ENCODE assay signal across 22 cellular contexts in genomic region chr10:93915603-93916002, GRCh38. TPM values are rescaled to one million over a fixed set of nuclear protein-coding genes. Genes with fewer than 3 reads are reported as not detected.
DNase-seq lines count a peak whose midpoint lies in the region; ATAC-seq, FAIRE-seq and TF ChIP-seq lines count a peak whose summit lies in the region.
"Had no signal": no experiment of that assay in that cellular context is flagged by ENCODE, and none has a peak within 500 bp of the region (broad histone marks: within the 10 kb centered on the region; RNA-seq: fewer than 3 reads in every experiment).

No MANE protein-coding gene starts in this region.

- TF ChIP-seq EP300 in upper lobe of left lung (IDR thresholded peaks at IDR 0.05) = no peak

- peak; percentile 48 for FAIRE-seq in H54 (lab: Jason Lieb, UNC)
- FAIRE-seq: G401.6, TTC549 had no signal

- no peak overlapping the region for H3K27ac ChIP-seq in upper lobe of left lung
- H3K27ac ChIP-seq: brain microvascular endothelial cell, RWPE1, sigmoid colon, suprapubic skin had no signal

- H3K9me3 ChIP-seq in iPS-15b (ENCODE audit: control insufficient read depth, insufficient read depth, low read length) (no peaks in the 10 kb centered on the region), upper lobe of left lung (no peaks in the 10 kb centered on the region)
- H3K9me3 ChIP-seq: sigmoid colon, suprapubic skin had no signal

- ATAC-seq in upper lobe of left lung (ENCODE audit: low FRiP score in 2 of 2) (peak; percentile 47 to 70), HG03175 (IDR thresholded peaks at IDR 0.05; ENCODE audit: unreplicated experiment) (no peak)
- ATAC-seq: activated CD4-positive, CD25-positive, alpha-beta regulatory T cell treated with anti-CD3 and anti-CD28 coated beads, Interleukin-2, amount 50 U/mL, for 24 hours; stimulated activated naive B cell treated with anti-CD40 and anti-IgM and Interleukin-4, amounts not matched to agents 10 μg/mL and 1 μg/mL and 100 μg/mL, for 72 hours had no signal

- H3K4me1 ChIP-seq in iPS-15b (ENCODE audit: control insufficient read depth, insufficient read depth, low read length) (peaks cover 4% of the 10 kb centered on the region), upper lobe of left lung (no peaks in the 10 kb centered on the region)
- H3K4me1 ChIP-seq: suprapubic skin had no signal

- no peak overlapping the region for H3K9ac ChIP-seq in iPS-15b (ENCODE audit: low read depth, low read length)

- DNase-seq in H54 (ENCODE audit: insufficient read length, low spot score) (no peak), NCI-H510A (lab: John Stamatoyannopoulos, UW) (peak; percentile 63), upper lobe of left lung (no peak), putamen (ENCODE audit: low spot score) (no peak), T1000 (lab: John Stamatoyannopoulos, UW) (no peak)
- DNase-seq: activated CD4-positive, alpha-beta T cell treated with anti-CD3 and anti-CD28 coated beads, Interleukin-2, amount 50 U/mL, for 48 hours; activated CD8-positive, alpha-beta memory T cell treated with anti-CD3 and anti-CD28 coated beads, Interleukin-2, amount 50 U/mL, for 4 hours; activated naive CD4-positive, alpha-beta T cell treated with anti-CD3 and anti-CD28 coated beads, Interleukin-2, amount 10 ng/mL, durations not matched to agents 7 days and 5 days; brain microvascular endothelial cell; CD4-positive, alpha-beta memory T cell; kidney glomerular epithelial cell; NCI-H1436 treated with DMSO at 0.1 percent for 48 hours; sigmoid colon; stimulated activated naive B cell treated with anti-CD40 and anti-IgM and Interleukin-4, amounts not matched to agents 10 μg/mL and 1 μg/mL and 100 μg/mL, for 72 hours; T-helper 1 cell had no signal

- no peak for TF ChIP-seq CTCF in upper lobe of left lung (IDR thresholded peaks at IDR 0.05)

- no peaks in the 10 kb centered on the region for H3K36me3 ChIP-seq in iPS-15b (ENCODE audit: control insufficient read depth, insufficient read depth, low read length)
- no peaks in the 10 kb centered on the region for H3K36me3 ChIP-seq in upper lobe of left lung
- H3K36me3 ChIP-seq: brain microvascular endothelial cell, sigmoid colon, suprapubic skin had no signal

- H3K27me3 ChIP-seq in iPS-15b (ENCODE audit: control insufficient read depth, insufficient read depth, low read length) (no peaks in the 10 kb centered on the region), upper lobe of left lung (no peaks in the 10 kb centered on the region)
- H3K27me3 ChIP-seq: brain microvascular endothelial cell, sigmoid colon, suprapubic skin had no signal

- TF ChIP-seq POLR2A in H54 (IDR thresholded peaks at IDR 0.05; ENCODE audit: low read depth, low read length) = no peak
- no peak for TF ChIP-seq POLR2A in upper lobe of left lung (IDR thresholded peaks at IDR 0.05)

- 60 to 80% methylated on average over 6 of the region's 6 CpGs for WGBS in upper lobe of left lung, 2 donors

- H3K4me3 ChIP-seq in iPS-15b (ENCODE audit: low read depth, low read length) (peak overlapping the region; percentile 10), upper lobe of left lung (no peak overlapping the region)
- H3K4me3 ChIP-seq: sigmoid colon, suprapubic skin had no signal

RNA-seq across cellular contexts. Expression of gene SLC35G1, which starts 21.8 kb away (rescaled TPM):
- 10 to 100 TPM in 1 of 6 donors, 1 to 10 TPM in 5; 2.4 to 10.5 (median 3.2) TPM for total RNA-seq in upper lobe of left lung
